ENCODE assay signal across 31 cellular contexts in genomic region chr2:175741164-175741563, GRCh38.
DNase-seq lines count a peak whose midpoint lies in the region; ATAC-seq, FAIRE-seq and TF ChIP-seq lines count a peak whose summit lies in the region.
"Had no signal": no experiment of that assay in that cellular context is flagged by ENCODE, and none has a peak within 500 bp of the region (broad histone marks: within the 10 kb centered on the region; RNA-seq: fewer than 3 reads in every experiment).

No MANE protein-coding gene starts in this region.

- no TSS peak for BruUV-seq in HepG2 (replicated peaks; lab: Mats Ljungman, UMichigan)
- BruUV-seq in K562 (replicated peaks; lab: Mats Ljungman, UMichigan), result no TSS peak

- TF ChIP-seq POLR2A in HepG2 (IDR thresholded peaks at IDR 0.05; ENCODE audit: insufficient read depth in 1 of 2, low read depth in 2 of 2, low read length in 2 of 2) (no peak), right lobe of liver (IDR thresholded peaks at IDR 0.05) (no peak), K562 (conservative IDR thresholded peaks at IDR 0.05) (no peak)

- no peak overlapping the region for H3K27ac ChIP-seq in HepG2 (ENCODE audit: extremely low read length, insufficient read depth, low read length)
- no peak overlapping the region for H3K27ac ChIP-seq in right lobe of liver
- H3K27ac ChIP-seq in K562 (ENCODE audit: extremely low read depth, low read depth, low read length), result no peak overlapping the region
- H3K27ac ChIP-seq: 22Rv1; A549; BLaER1; BLaER1 treated with 17β-estradiol and CSF1 and Interleukin-3, amounts not matched to agents 10 nM and 100 nM; C4-2B had no signal

- no peak for FAIRE-seq in HepG2 (lab: Jason Lieb, UNC)
- FAIRE-seq in K562 (lab: Jason Lieb, UNC), result no peak
- FAIRE-seq: A204.1, A549, D721Med had no signal

- H3K4me2 ChIP-seq in HepG2 (ENCODE audit: low read depth, low read length) (no peak overlapping the region), K562 (ENCODE audit: insufficient read depth, low read length) (no peak overlapping the region)
- H3K4me2 ChIP-seq: A549; BLaER1; BLaER1 treated with 17β-estradiol and CSF1 and Interleukin-3, amounts not matched to agents 10 nM and 100 nM had no signal

- no peak overlapping the region for H2AFZ ChIP-seq in HepG2 (ENCODE audit: low read length)
- no peak overlapping the region for H2AFZ ChIP-seq in K562 (ENCODE audit: low read depth, low read length)

- no peaks in the 10 kb centered on the region for H3K27me3 ChIP-seq in HepG2 (ENCODE audit: control insufficient read depth in 1 of 2, insufficient read depth in 2 of 2, low read length in 2 of 2)
- H3K27me3 ChIP-seq in right lobe of liver, result no peaks in the 10 kb centered on the region
- 0 out of 5 replicates have a peak, but pooled peaks cover 0 to 8% of the 10 kb centered on the region in 2 experiments for H3K27me3 ChIP-seq in K562 (ENCODE audit: control insufficient read depth in 2 of 2, insufficient read depth in 2 of 2, low read length in 2 of 2)
- H3K27me3 ChIP-seq: BE2C; BLaER1; BLaER1 treated with 17β-estradiol and CSF1 and Interleukin-3, amounts not matched to agents 10 nM and 100 nM had no signal

- H3K9ac ChIP-seq in HepG2 (ENCODE audit: insufficient read depth, low read depth, low read length) (no peak overlapping the region), K562 (ENCODE audit: insufficient read depth in 1 of 2, low read depth in 2 of 2, low read length in 2 of 2) (no peak overlapping the region)
- H3K9ac ChIP-seq: BLaER1; BLaER1 treated with 17β-estradiol and CSF1 and Interleukin-3, amounts not matched to agents 10 nM and 100 nM had no signal

- H3K36me3 ChIP-seq in HepG2 (replicated peaks in 1 of 2; ENCODE audit: control insufficient read depth in 1 of 2, insufficient read depth in 2 of 2, low read length in 2 of 2) (no peaks in the 10 kb centered on the region; a peak in 1 of 5 replicates), right lobe of liver (no peaks in the 10 kb centered on the region), K562 (ENCODE audit: control insufficient read depth, insufficient read depth, low read length) (no peaks in the 10 kb centered on the region)
- H3K36me3 ChIP-seq: BE2C; BLaER1; BLaER1 treated with 17β-estradiol and CSF1 and Interleukin-3, amounts not matched to agents 10 nM and 100 nM had no signal

- DNase-seq in HepG2 (ENCODE audit: low spot score) (no peak), right lobe of liver (no peak), K562 (ENCODE audit: extremely low read depth in 1 of 4, low spot score in 3 of 4) (no peak), NCI-H128 (lab: John Stamatoyannopoulos, UW; ENCODE audit: unreplicated experiment) (no peak)
- DNase-seq: 8988T; ACHN; AML-193; BE2C; C1 segment of cervical spinal cord; Caco-2; Calu3; CD4-positive, alpha-beta memory T cell; CD4-positive, alpha-beta T cell; CD4-positive, CD25-positive, alpha-beta regulatory T cell; CD8-positive, alpha-beta memory T cell; CD8-positive, alpha-beta T cell; COR-L47; DMS 273 treated with DMSO at 0.1 percent for 48 hours; DMS153; DMS53; DMS79; DMS79 treated with DMSO at 0.1 percent for 48 hours; DND-41; EL had no signal

- ATAC-seq in HepG2, result no peak
- ATAC-seq in right lobe of liver, result no peak
- ATAC-seq in K562, result no peak
- ATAC-seq: A549; CD8-positive, alpha-beta T cell had no signal

- TF ChIP-seq CTCF in HepG2 (CRISPR knock-in tag; IDR thresholded peaks at IDR 0.05), result no peak
- no peak for TF ChIP-seq CTCF in right lobe of liver (IDR thresholded peaks at IDR 0.05)
- no peak for TF ChIP-seq CTCF in K562 (IDR thresholded peaks at IDR 0.05 in 2 of 3, conservative IDR thresholded peaks at IDR 0.05 in 1 of 3; ENCODE audit: insufficient read depth in 2 of 3, low read depth in 1 of 3, low read length in 3 of 3)

- H4K20me1 ChIP-seq in HepG2 (ENCODE audit: insufficient read depth, low read length) (no peaks in the 10 kb centered on the region), K562 (replicated peaks; ENCODE audit: control insufficient read depth, insufficient read depth, low read length) (no peaks in the 10 kb centered on the region)
- H4K20me1 ChIP-seq: BLaER1; BLaER1 treated with 17β-estradiol and CSF1 and Interleukin-3, amounts not matched to agents 10 nM and 100 nM had no signal

- POLR2A ChIA-PET in HepG2 (lab: Yijun Ruan, JAX) (no interaction called here), K562 (lab: Yijun Ruan, JAX) (no interaction called here)

- no peaks in the 10 kb centered on the region for H3K9me1 ChIP-seq in K562 (ENCODE audit: control insufficient read depth, insufficient read depth, low read length)

- intact Hi-C loops in HepG2 (cut with micrococcal nuclease; ENCODE audit: unreplicated experiment), result no loop called here
- intact Hi-C loops in right lobe of liver (cut with DNase I), result no loop called here
- intact Hi-C loops in K562 (cut with micrococcal nuclease), result no loop called here

- in situ Hi-C loops in HepG2 (cut with HindIII; ENCODE audit: extremely low pct_ligation_motif_present, low pct_unique_long_range_greater_than_20kb) (no loop called here), K562 (cut with MboI) (no loop called here)

- TF ChIP-seq EP300 in HepG2 (IDR thresholded peaks at IDR 0.05; ENCODE audit: low read depth in 2 of 2, low read length in 2 of 2) (no peak), HepG2 (CRISPR knock-in tag; IDR thresholded peaks at IDR 0.05; ENCODE audit: borderline replicate concordance) (no peak), K562 (IDR thresholded peaks at IDR 0.05; ENCODE audit: low read length) (no peak)

- H3K4me1 ChIP-seq in HepG2 (ENCODE audit: insufficient read depth, low read length), result peaks cover 10% of the 10 kb centered on the region; the same call in 1 of the 2 replicates
- H3K4me1 ChIP-seq in right lobe of liver, result no peaks in the 10 kb centered on the region
- H3K4me1 ChIP-seq in K562 (replicated peaks in 1 of 2; ENCODE audit: control insufficient read depth in 2 of 2, insufficient read depth in 2 of 2, low read length in 2 of 2), result peaks cover 0 to 7% of the 10 kb centered on the region in 2 experiments; a peak in 1 of 5 replicates
- H3K4me1 ChIP-seq: A549; BE2C; BLaER1 treated with 17β-estradiol and CSF1 and Interleukin-3, amounts not matched to agents 10 nM and 100 nM; Caco-2 had no signal

- no peak for TF ChIP-seq RAD21 in HepG2 (CRISPR knock-in tag; IDR thresholded peaks at IDR 0.05)
- no peak for TF ChIP-seq RAD21 in K562 (CRISPR knock-in tag; conservative IDR thresholded peaks at IDR 0.05 in 1 of 2, IDR thresholded peaks at IDR 0.05 in 1 of 2)

- H3K9me3 ChIP-seq in HepG2 (ENCODE audit: low read length) (no peaks in the 10 kb centered on the region), right lobe of liver (no peaks in the 10 kb centered on the region), K562 (replicated peaks; ENCODE audit: control insufficient read depth, insufficient read depth, low read depth, low read length) (no peaks in the 10 kb centered on the region)
- H3K9me3 ChIP-seq: A549; BE2C; BLaER1; BLaER1 treated with 17β-estradiol and CSF1 and Interleukin-3, amounts not matched to agents 10 nM and 100 nM; Caco-2 had no signal

- H3K79me2 ChIP-seq in HepG2 (ENCODE audit: insufficient read depth, low read length) (no peaks in the 10 kb centered on the region), K562 (ENCODE audit: control insufficient read depth, insufficient read depth, low read length) (no peaks in the 10 kb centered on the region)

- CTCF ChIA-PET in HepG2 (lab: Yijun Ruan, JAX; ENCODE audit: low intra/inter-chr PET ratio, low total read pairs), result no interaction called here
- CTCF ChIA-PET in K562 (lab: Yijun Ruan, JAX; ENCODE audit: low intra/inter-chr PET ratio), result no interaction called here

- no peak overlapping the region for H3K4me3 ChIP-seq in HepG2 (replicated peaks in 1 of 3; ENCODE audit: insufficient read depth in 1 of 3, low read depth in 2 of 3, low read length in 3 of 3)
- H3K4me3 ChIP-seq in right lobe of liver, result no peak overlapping the region
- no peak overlapping the region for H3K4me3 ChIP-seq in K562
- H3K4me3 ChIP-seq: A549; BLaER1; BLaER1 treated with 17β-estradiol and CSF1 and Interleukin-3, amounts not matched to agents 10 nM and 100 nM had no signal

TF ChIP-seq in HepG2, 621 proteins besides CTCF, POLR2A, EP300 and RAD21 (continues in another document):
- TF ChIP-seq ZNF503 (CRISPR knock-in tag; IDR thresholded peaks at IDR 0.05), result no peak

TF ChIP-seq in K562, 482 proteins besides CTCF, POLR2A, EP300 and RAD21:
- TF ChIP-seq SETDB1 (IDR thresholded peaks at IDR 0.05; ENCODE audit: low read length) (no peak), HSF4 (CRISPR knock-in tag; IDR thresholded peaks at IDR 0.05; ENCODE audit: borderline replicate concordance) (no peak), ZNF134 (CRISPR knock-in tag; conservative IDR thresholded peaks at IDR 0.05) (no peak), DNMT1 (IDR thresholded peaks at IDR 0.05) (no peak), PCBP2 (IDR thresholded peaks at IDR 0.05; ENCODE audit: low read depth, low read length, poor library complexity, severe bottlenecking) (peak; percentile 62), PBX2 (CRISPR knock-in tag; IDR thresholded peaks at IDR 0.05; ENCODE audit: low read depth) (no peak), PBX2 (tag; conservative IDR thresholded peaks at IDR 0.05; ENCODE audit: low read depth) (no peak), HNRNPK (IDR thresholded peaks at IDR 0.05; ENCODE audit: low read depth, low read length, poor library complexity, severe bottlenecking) (peak; percentile 85)
TF ChIP-seq in K562: peak in this region for 2.

Comparison
In these comparisons a context has a peak if more than half of its experiments do, and no peak if none do; other contexts are left out.
1. Of the 241 proteins assayed by ChIP-seq in both HepG2 and K562: peak only in HepG2: PCBP1; only in K562: PCBP2; in both: HNRNPK; in neither: 238.